ENCODE assay signal across 37 cellular contexts in genomic region chr11:115910379-115910778, GRCh38.
"Had no signal": no experiment of that assay in that cellular context is flagged by ENCODE, and none has a peak within 500 bp of the region (broad histone marks: within the 10 kb centered on the region; RNA-seq: fewer than 3 reads in every experiment).

No MANE protein-coding gene starts in this region.

- H3K4me1 ChIP-seq: Peyer's patch had no signal

- H3K27ac ChIP-seq: brain microvascular endothelial cell, Peyer's patch, RWPE1, VCaP had no signal

- H3K9me3 Mint-ChIP-seq: activated B cell treated with CpG ODN at 0.5 μM for 24 hours; activated CD4-positive, alpha-beta memory T cell treated with anti-CD3 and anti-CD28 coated beads, Interleukin-2, amount 10 ng/mL, durations not matched to agents 7 days and 5 days; activated naive CD4-positive, alpha-beta T cell treated with anti-CD3 and anti-CD28 coated beads, Interleukin-2, amount 10 ng/mL, durations not matched to agents 7 days and 5 days; activated naive CD8-positive, alpha-beta T cell treated with anti-CD3 and anti-CD28 coated beads, Interleukin-2, amount 50 U/mL, for 24 hours had no signal

- H3K27ac Mint-ChIP-seq: activated B cell treated with CpG ODN at 0.5 μM for 24 hours; activated CD4-positive, alpha-beta memory T cell treated with anti-CD3 and anti-CD28 coated beads, Interleukin-2, amount 10 ng/mL, durations not matched to agents 7 days and 5 days; activated CD8-positive, alpha-beta memory T cell treated with anti-CD3 and anti-CD28 coated beads, Interleukin-2, amount 10 ng/mL, durations not matched to agents 7 days and 5 days; activated naive CD4-positive, alpha-beta T cell treated with anti-CD3 and anti-CD28 coated beads, Interleukin-2, amount 10 ng/mL, durations not matched to agents 7 days and 5 days; activated naive CD8-positive, alpha-beta T cell; activated naive CD8-positive, alpha-beta T cell treated with anti-CD3 and anti-CD28 coated beads, Interleukin-2, amount 50 U/mL, for 24 hours had no signal

- H3K36me3 ChIP-seq: brain microvascular endothelial cell, MG63, Peyer's patch had no signal

- H3K4me1 Mint-ChIP-seq: activated CD4-positive, alpha-beta memory T cell treated with anti-CD3 and anti-CD28 coated beads, Interleukin-2, amount 10 ng/mL, durations not matched to agents 7 days and 5 days; activated CD8-positive, alpha-beta memory T cell treated with anti-CD3 and anti-CD28 coated beads, Interleukin-2, amount 10 ng/mL, durations not matched to agents 7 days and 5 days; activated naive CD4-positive, alpha-beta T cell treated with anti-CD3 and anti-CD28 coated beads, Interleukin-2, amount 10 ng/mL, durations not matched to agents 7 days and 5 days; activated naive CD8-positive, alpha-beta T cell treated with anti-CD3 and anti-CD28 coated beads, Interleukin-2, amount 50 U/mL, for 24 hours had no signal

- H3K27me3 ChIP-seq: brain microvascular endothelial cell, MG63, Peyer's patch had no signal

- H3K9me3 ChIP-seq: MG63, Peyer's patch had no signal

- H3K4me3 ChIP-seq: MG63, Peyer's patch had no signal

- DNase-seq: activated B cell treated with CpG ODN at 0.5 μM for 24 hours; activated CD4-positive, alpha-beta memory T cell treated with anti-CD3 and anti-CD28 coated beads, Interleukin-2, amount 10 ng/mL, durations not matched to agents 7 days and 5 days; activated CD4-positive, alpha-beta T cell treated with anti-CD3 and anti-CD28 coated beads for 4 hours; activated CD4-positive, alpha-beta T cell treated with anti-CD3 and anti-CD28 coated beads, Interleukin-2, amount 50 U/mL, for 1 hour; activated CD4-positive, CD25-positive, alpha-beta regulatory T cell treated with anti-CD3 and anti-CD28 coated beads, Interleukin-2, amount 50 U/mL, for 72 hours; activated CD8-positive, alpha-beta memory T cell treated with anti-CD3 and anti-CD28 coated beads for 24 hours; activated CD8-positive, alpha-beta memory T cell treated with anti-CD3 and anti-CD28 coated beads, Interleukin-2, amount 10 ng/mL, durations not matched to agents 7 days and 5 days; activated CD8-positive, alpha-beta memory T cell treated with anti-CD3 and anti-CD28 coated beads, Interleukin-2, amount 50 U/mL, for 48 hours; activated effector memory CD4-positive, alpha-beta T cell treated with Interleukin-2 at 50 U/mL for 16 hours; activated naive CD4-positive, alpha-beta T cell treated with anti-CD3 and anti-CD28 coated beads, Interleukin-2, amount 10 ng/mL, durations not matched to agents 7 days and 5 days; activated naive CD8-positive, alpha-beta T cell treated with anti-CD3 and anti-CD28 coated beads, Interleukin-2, amount 50 U/mL, for 24 hours; activated T-cell treated with anti-CD3 and anti-CD28 coated beads, Interleukin-2, amount 50 U/mL, for 48 hours; anterior cingulate cortex; brain microvascular endothelial cell; central memory CD4-positive, alpha-beta T cell; MG63; NCI-H1048; NCI-H1105 treated with DMSO at 0.1 percent for 48 hours; NCI-H1436; NCI-H1694; NCI-H1930; NCI-H2081 treated with DMSO at 0.1 percent for 48 hours; NCI-H226; NCI-H446 treated with DMSO at 0.1 percent for 48 hours; NCI-H524; NK-92 treated with Interleukin-12 subunit alpha and Interleukin-12 subunit beta, amount 100 ng/mL, for 24 hours; PC-3; Peyer's patch; SIG-M5; SW 1271; T-helper 1 cell; T-helper 2 cell; T-helper 9 cell had no signal

- ATAC-seq: activated CD8-positive, alpha-beta memory T cell treated with anti-CD3 and anti-CD28 coated beads, Interleukin-2, amount 10 ng/mL, durations not matched to agents 7 days and 5 days; activated naive CD8-positive, alpha-beta T cell treated with anti-CD3 and anti-CD28 coated beads, Interleukin-2, amount 50 U/mL, for 24 hours; PC-3; Right ventricle myocardium inferior had no signal

- H3K27me3 Mint-ChIP-seq: activated B cell treated with CpG ODN at 0.5 μM for 24 hours; activated CD4-positive, alpha-beta memory T cell treated with anti-CD3 and anti-CD28 coated beads, Interleukin-2, amount 10 ng/mL, durations not matched to agents 7 days and 5 days; activated CD8-positive, alpha-beta memory T cell treated with anti-CD3 and anti-CD28 coated beads, Interleukin-2, amount 10 ng/mL, durations not matched to agents 7 days and 5 days; activated naive CD4-positive, alpha-beta T cell treated with anti-CD3 and anti-CD28 coated beads, Interleukin-2, amount 10 ng/mL, durations not matched to agents 7 days and 5 days had no signal

- H3K4me3 Mint-ChIP-seq: activated B cell treated with CpG ODN at 0.5 μM for 24 hours; activated CD4-positive, alpha-beta memory T cell treated with anti-CD3 and anti-CD28 coated beads, Interleukin-2, amount 10 ng/mL, durations not matched to agents 7 days and 5 days; activated CD8-positive, alpha-beta memory T cell treated with anti-CD3 and anti-CD28 coated beads, Interleukin-2, amount 10 ng/mL, durations not matched to agents 7 days and 5 days; activated naive CD4-positive, alpha-beta T cell treated with anti-CD3 and anti-CD28 coated beads, Interleukin-2, amount 10 ng/mL, durations not matched to agents 7 days and 5 days; activated naive CD8-positive, alpha-beta T cell; activated naive CD8-positive, alpha-beta T cell treated with anti-CD3 and anti-CD28 coated beads, Interleukin-2, amount 50 U/mL, for 24 hours had no signal

- H3K36me3 Mint-ChIP-seq: activated CD8-positive, alpha-beta memory T cell treated with anti-CD3 and anti-CD28 coated beads, Interleukin-2, amount 10 ng/mL, durations not matched to agents 7 days and 5 days; activated naive CD4-positive, alpha-beta T cell treated with anti-CD3 and anti-CD28 coated beads, Interleukin-2, amount 10 ng/mL, durations not matched to agents 7 days and 5 days; activated naive CD8-positive, alpha-beta T cell had no signal
